9 cellular contexts compared by ENCODE assay signal in the genomic region with DNA sequence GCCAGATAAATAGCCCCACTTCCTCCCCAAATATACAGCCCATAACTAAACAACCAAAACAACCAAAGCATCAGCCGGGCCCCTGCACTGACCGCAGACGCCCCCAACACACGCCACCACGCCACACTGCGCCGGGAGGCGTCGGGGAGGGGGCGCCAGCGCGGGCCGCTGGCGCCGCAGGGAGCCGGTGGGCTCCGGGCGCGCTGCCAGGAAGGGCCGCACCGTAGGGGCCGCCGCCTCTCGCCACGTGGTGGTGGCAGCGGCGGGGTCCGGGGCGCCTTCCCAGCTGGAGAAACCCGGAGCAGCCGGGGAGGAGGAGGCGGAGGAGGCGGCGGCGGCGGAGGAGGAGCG. TPM values are rescaled to one million over a fixed set of nuclear protein-coding genes. Genes with fewer than 3 reads are reported as not detected.
DNase-seq lines count a peak whose midpoint lies in the region; ATAC-seq and TF ChIP-seq lines count a peak whose summit lies in the region.
"Had no signal": no experiment of that assay in that cellular context is flagged by ENCODE, and none has a peak within 500 bp of the region (broad histone marks: within the 10 kb centered on the region; RNA-seq: fewer than 3 reads in every experiment).

No MANE protein-coding gene starts in this region.

- H3K27ac Mint-ChIP-seq in brain: peak overlapping the region; percentile 82 to 94 (median 90)

- no peaks in the 10 kb centered on the region for H3K9me3 Mint-ChIP-seq in brain

- peaks cover 37% of the 10 kb centered on the region for H3K4me1 Mint-ChIP-seq in brain

- H3K27me3 Mint-ChIP-seq in brain: peaks cover 3% of the 10 kb centered on the region

- DNase-seq in LNCaP clone FGC (ENCODE audit: low read depth) (no peak), mesenteric fat pad (ENCODE audit: low spot score) (peak; percentile 88), DMS79 treated with DMSO at 0.1 percent for 48 hours (lab: John Stamatoyannopoulos, UW) (no peak)

- peak overlapping the region; percentile 87 to 94 (median 89) for H3K4me3 Mint-ChIP-seq in brain

- peak overlapping the region; percentile 93 for H3K27ac ChIP-seq in C4-2B

- H3K36me3 Mint-ChIP-seq in brain: no peaks in the 10 kb centered on the region

- peak overlapping the region; percentile 74 for H3K4me3 ChIP-seq in LNCaP clone FGC (ENCODE audit: low read depth, low read length)

- TF ChIP-seq CTCF in C4-2B (conservative IDR thresholded peaks at IDR 0.05) (no peak), LNCaP clone FGC (IDR thresholded peaks at IDR 0.05; ENCODE audit: control insufficient read depth, extremely low read depth, insufficient read depth) (no peak), brain (conservative IDR thresholded peaks at IDR 0.05) (no peak)

- ATAC-seq in GM19351 (IDR thresholded peaks at IDR 0.05; ENCODE audit: unreplicated experiment): no peak
- no peak for ATAC-seq in activated CD4-positive, CD25-positive, alpha-beta regulatory T cell treated with anti-CD3 and anti-CD28 coated beads, Interleukin-2, amount 50 U/mL, for 24 hours
- no peak for ATAC-seq in HG03469 (IDR thresholded peaks at IDR 0.05; ENCODE audit: unreplicated experiment)

RNA-seq across cellular contexts. Expression of gene TBKBP1, which starts 0.3 kb away (rescaled TPM):
- 10.2 TPM for polyA plus RNA-seq in brain (ENCODE audit: insufficient read depth, low read depth, low replicate concordance)
- 21.7 TPM for total RNA-seq in mesenteric fat pad

RNA-seq across cellular contexts. Expression of gene TBX21, which starts 39.4 kb away (rescaled TPM):
- polyA plus RNA-seq in brain (ENCODE audit: insufficient read depth, low read depth, low replicate concordance): not detected
- 0.35 TPM for total RNA-seq in mesenteric fat pad
- total RNA-seq: myocyte had no signal

RNA-seq across cellular contexts. Expression of gene KPNB1, which starts 43.9 kb away (rescaled TPM):
- 184 TPM for polyA plus RNA-seq in brain (ENCODE audit: insufficient read depth, low read depth, low replicate concordance)
- 276 TPM for total RNA-seq in mesenteric fat pad
